Comparison of ENCODE assay signal across 20 cellular contexts in genomic region chr6:167409078-167409477, GRCh38.
DNase-seq lines count a peak whose midpoint lies in the region; ATAC-seq, FAIRE-seq and TF ChIP-seq lines count a peak whose summit lies in the region.
"Had no signal": no experiment of that assay in that cellular context is flagged by ENCODE, and none has a peak within 500 bp of the region (broad histone marks: within the 10 kb centered on the region; RNA-seq: fewer than 3 reads in every experiment).

No MANE protein-coding gene starts in this region.

- no peak overlapping the region for H3K23ac ChIP-seq in H1 (ENCODE audit: insufficient read length)

- H3K4ac ChIP-seq in H1 (replicated peaks; ENCODE audit: insufficient read length, low read depth, low read length): no peak overlapping the region

- H3K4me1 Mint-ChIP-seq in progenitor cell of endocrine pancreas (ENCODE audit: low read depth) (peaks cover 16% of the 10 kb centered on the region), Caco-2 (ENCODE audit: low read depth, unreplicated experiment) (no peaks in the 10 kb centered on the region)
- H3K4me1 Mint-ChIP-seq: CD4-positive, CD25-positive, alpha-beta regulatory T cell; CD8-positive, alpha-beta memory T cell had no signal

- TF ChIP-seq POLR2A in H1 (IDR thresholded peaks at IDR 0.05; ENCODE audit: control extremely low read depth in 1 of 2, low read depth in 2 of 2, low read length in 2 of 2): no peak

- H4K5ac ChIP-seq in H1 (ENCODE audit: insufficient read length, low read depth, low read length): no peak overlapping the region

- no peak overlapping the region for H3K9ac ChIP-seq in H1 (replicated peaks in 1 of 4; ENCODE audit: extremely low read depth in 1 of 4, low read depth in 3 of 4, low read length in 3 of 4)
- H3K9ac ChIP-seq: BLaER1 treated with 17β-estradiol and CSF1 and Interleukin-3, amounts not matched to agents 10 nM and 100 nM had no signal

- H3K27me3 ChIP-seq in H1 (replicated peaks in 1 of 4; ENCODE audit: control insufficient read depth in 3 of 4, extremely low read depth in 1 of 4, insufficient read depth in 3 of 4, low read length in 3 of 4): no peaks in the 10 kb centered on the region
- H3K27me3 ChIP-seq in Caco-2 (replicated peaks; ENCODE audit: control insufficient read depth, insufficient read depth, low read length): no peaks in the 10 kb centered on the region; the same call in 1 of the 2 replicates
- H3K27me3 ChIP-seq: BLaER1 treated with 17β-estradiol and CSF1 and Interleukin-3, amounts not matched to agents 10 nM and 100 nM had no signal

- no TSS peak for BruUV-seq in Caco-2 (replicated peaks; lab: Mats Ljungman, UMichigan)

- H3K9me3 ChIP-seq in H1 (ENCODE audit: insufficient read depth in 2 of 2, low read depth in 1 of 2, low read length in 1 of 2) (no peaks in the 10 kb centered on the region), Caco-2 (no peaks in the 10 kb centered on the region)
- H3K9me3 ChIP-seq: A549; BLaER1 treated with 17β-estradiol and CSF1 and Interleukin-3, amounts not matched to agents 10 nM and 100 nM; HAP-1 had no signal

- no peaks in the 10 kb centered on the region; a peak in 1 of 8 replicates for H3K36me3 ChIP-seq in H1 (ENCODE audit: control insufficient read depth in 2 of 4, insufficient read depth in 4 of 4, low read length in 3 of 4)
- no peaks in the 10 kb centered on the region for H3K36me3 ChIP-seq in Caco-2 (ENCODE audit: control insufficient read depth, insufficient read depth, low read length)
- H3K36me3 ChIP-seq: BLaER1 treated with 17β-estradiol and CSF1 and Interleukin-3, amounts not matched to agents 10 nM and 100 nM; HAP-1 had no signal

- FAIRE-seq in H1 (lab: Jason Lieb, UNC): no peak
- FAIRE-seq: A549, D721Med, G401.6, GM12891 had no signal

- intact Hi-C loops in Caco-2 (cut with micrococcal nuclease; ENCODE audit: unreplicated experiment): no loop called here

- H3K23me2 ChIP-seq in H1 (ENCODE audit: low read depth, low read length): no peaks in the 10 kb centered on the region

- 95% methylated on average over 11 of the region's 11 CpGs; no CpG with 5 or more reads in 1 of the 2 experiments for WGBS in H1 (ENCODE audit: extremely low coverage in 1 of 2, insufficient coverage in 1 of 2, insufficient read length in 1 of 2, insufficient replicate concordance in 2 of 2, low coverage in 1 of 2, low lambda C conversion rate in 2 of 2, missing lambda C conversion rate in 1 of 2), 2 experiments

- H3K27me3 Mint-ChIP-seq in progenitor cell of endocrine pancreas (peaks cover 17% of the 10 kb centered on the region), Caco-2 (ENCODE audit: insufficient read depth, unreplicated experiment) (no peaks in the 10 kb centered on the region)
- H3K27me3 Mint-ChIP-seq: CD4-positive, CD25-positive, alpha-beta regulatory T cell had no signal

- peak overlapping the region; percentile 13 for H4K91ac ChIP-seq in H1 (replicated peaks; ENCODE audit: insufficient read length, low read length)

- H3K79me2 ChIP-seq in H1 (ENCODE audit: control insufficient read depth in 1 of 2, insufficient read depth in 2 of 2, low read length in 2 of 2): no peaks in the 10 kb centered on the region

- no peak overlapping the region for H2AFZ ChIP-seq in H1 (ENCODE audit: low read length)

- H3K4me3 Mint-ChIP-seq in progenitor cell of endocrine pancreas (ENCODE audit: low read depth) (no peak overlapping the region), Caco-2 (ENCODE audit: unreplicated experiment) (no peak overlapping the region)
- H3K4me3 Mint-ChIP-seq: CD4-positive, CD25-positive, alpha-beta regulatory T cell; CD8-positive, alpha-beta memory T cell had no signal

- H3K27ac ChIP-seq in H1 (ENCODE audit: low read depth, low read length): no peak overlapping the region
- H3K27ac ChIP-seq: 22Rv1; A549; BLaER1 treated with 17β-estradiol and CSF1 and Interleukin-3, amounts not matched to agents 10 nM and 100 nM had no signal

- H3K36me3 Mint-ChIP-seq in progenitor cell of endocrine pancreas (ENCODE audit: insufficient read depth) (no peaks in the 10 kb centered on the region), Caco-2 (ENCODE audit: insufficient read depth, unreplicated experiment) (no peaks in the 10 kb centered on the region)
- H3K36me3 Mint-ChIP-seq: CD4-positive, CD25-positive, alpha-beta regulatory T cell; CD8-positive, alpha-beta memory T cell had no signal

- H3K14ac ChIP-seq in H1 (ENCODE audit: insufficient read length): no peak overlapping the region

- no peak for ATAC-seq in GM19023 (IDR thresholded peaks at IDR 0.05; ENCODE audit: unreplicated experiment)
- ATAC-seq: A549 had no signal

- H2BK120ac ChIP-seq in H1 (replicated peaks; ENCODE audit: low read depth, low read length): no peak overlapping the region

- H2AK5ac ChIP-seq in H1 (ENCODE audit: low read depth, low read length): no peak overlapping the region

- H3K27ac Mint-ChIP-seq in progenitor cell of endocrine pancreas: peak overlapping the region; percentile 39
- no peak overlapping the region for H3K27ac Mint-ChIP-seq in Caco-2 (ENCODE audit: unreplicated experiment)
- H3K27ac Mint-ChIP-seq: CD4-positive, CD25-positive, alpha-beta regulatory T cell; CD8-positive, alpha-beta memory T cell had no signal

- H3K4me1 ChIP-seq in H1 (replicated peaks in 1 of 4; ENCODE audit: control insufficient read depth in 3 of 4, insufficient read depth in 4 of 4, low read length in 3 of 4): peaks cover 0 to 15% (median 4%) of the 10 kb centered on the region in 4 experiments; a peak in 5 of 7 replicates
- no peaks in the 10 kb centered on the region for H3K4me1 ChIP-seq in Caco-2
- H3K4me1 ChIP-seq: A549; BLaER1 treated with 17β-estradiol and CSF1 and Interleukin-3, amounts not matched to agents 10 nM and 100 nM had no signal

- no peak overlapping the region for H3K56ac ChIP-seq in H1 (replicated peaks; ENCODE audit: insufficient read length, low read depth, low read length)

- DNase-seq in NCI-H526 (lab: John Stamatoyannopoulos, UW) (peak; percentile 54 to 74), NCI-H526 treated with DMSO at 0.1 percent for 48 hours (lab: John Stamatoyannopoulos, UW) (no peak), H1 (ENCODE audit: low read depth in 1 of 2, low spot score in 2 of 2) (no peak), islet precursor cell (peak; percentile 47), progenitor cell of endocrine pancreas (ENCODE audit: low spot score, unreplicated experiment) (no peak), Caco-2 (no peak), UCSD-AML1 (lab: John Stamatoyannopoulos, UW; ENCODE audit: unreplicated experiment) (no peak)
- DNase-seq: AML-193; CD4-positive, CD25-positive, alpha-beta regulatory T cell; CD8-positive, alpha-beta memory T cell; COR-L47; GOT3 had no signal

- no peak overlapping the region for H3K4me2 ChIP-seq in H1 (ENCODE audit: insufficient read depth in 1 of 2, low read depth in 2 of 2, low read length in 2 of 2)
- H3K4me2 ChIP-seq: A549; BLaER1 treated with 17β-estradiol and CSF1 and Interleukin-3, amounts not matched to agents 10 nM and 100 nM had no signal

- CTCF ChIA-PET in H1 (lab: Charles Lee; ENCODE audit: partially characterized antibody): interaction anchor here (1.1 kb wide), 1 partner anchor 197 kb away, joined by 3 read pairs; no protein-coding TSS in a partner anchor
- CTCF ChIA-PET in Caco-2 (lab: Charles Lee): interaction anchor here (0.7 kb wide), 1 partner anchor 36 kb away, joined by 3 read pairs; no protein-coding TSS in a partner anchor

- TF ChIP-seq CTCF in H1 (IDR thresholded peaks at IDR 0.05; ENCODE audit: control extremely low read depth in 1 of 3, insufficient read depth in 1 of 3, low read depth in 1 of 3, low read length in 3 of 3) (no peak), progenitor cell of endocrine pancreas (IDR thresholded peaks at IDR 0.05; ENCODE audit: unreplicated experiment) (no peak), Caco-2 (IDR thresholded peaks at IDR 0.05; ENCODE audit: insufficient read depth in 1 of 2, low read depth in 1 of 2, low read length in 1 of 2, severe bottlenecking in 1 of 2, unreplicated experiment in 1 of 2) (no peak)

- H3K4me3 ChIP-seq in H1 (ENCODE audit: extremely low read depth in 1 of 4, insufficient read depth in 2 of 4, low read depth in 3 of 4, low read length in 4 of 4): no peak overlapping the region
- no peak overlapping the region for H3K4me3 ChIP-seq in Caco-2 (ENCODE audit: low read depth, low read length)
- H3K4me3 ChIP-seq: A549; BLaER1 treated with 17β-estradiol and CSF1 and Interleukin-3, amounts not matched to agents 10 nM and 100 nM; HAP-1 had no signal

- no peak overlapping the region for H4K8ac ChIP-seq in H1 (ENCODE audit: extremely low read depth, insufficient read depth, low read length)

- peak overlapping the region; percentile 65; the same call in 1 of the 2 replicates for H2BK15ac ChIP-seq in H1 (ENCODE audit: low read length)

- H4K20me1 ChIP-seq in H1 (replicated peaks in 1 of 2; ENCODE audit: control insufficient read depth in 1 of 2, insufficient read depth in 2 of 2, low read length in 2 of 2): no peaks in the 10 kb centered on the region
- H4K20me1 ChIP-seq: BLaER1 treated with 17β-estradiol and CSF1 and Interleukin-3, amounts not matched to agents 10 nM and 100 nM had no signal

- no peak overlapping the region for H3K18ac ChIP-seq in H1 (ENCODE audit: extremely low read depth, low read length)

- no peak overlapping the region for H2BK12ac ChIP-seq in H1 (ENCODE audit: low read depth, low read length)

- 0 out of 2 replicates have a peak overlapping the region, but pooled peaks have one; percentile 16 for H2BK20ac ChIP-seq in H1 (ENCODE audit: low read length)

- no peaks in the 10 kb centered on the region for H3K79me1 ChIP-seq in H1 (ENCODE audit: low read depth, low read length)

- H3K9me3 Mint-ChIP-seq in progenitor cell of endocrine pancreas (ENCODE audit: low read depth) (no peaks in the 10 kb centered on the region), Caco-2 (ENCODE audit: unreplicated experiment) (no peaks in the 10 kb centered on the region)
- H3K9me3 Mint-ChIP-seq: CD4-positive, CD25-positive, alpha-beta regulatory T cell; CD8-positive, alpha-beta memory T cell had no signal

- POLR2A ChIA-PET in H1 (lab: Charles Lee; ENCODE audit: partially characterized antibody): no interaction called here
- POLR2A ChIA-PET in Caco-2 (lab: Charles Lee): no interaction called here

- TF ChIP-seq EP300 in H1 (IDR thresholded peaks at IDR 0.05; ENCODE audit: borderline replicate concordance in 1 of 2, low read depth in 2 of 2, low read length in 2 of 2): no peak

- H2BK5ac ChIP-seq in H1 (ENCODE audit: low read depth, low read length): no peak overlapping the region

- TF ChIP-seq RAD21 in H1 (IDR thresholded peaks at IDR 0.05 in 1 of 2, conservative IDR thresholded peaks at IDR 0.05 in 1 of 2; ENCODE audit: low read depth in 2 of 2, low read length in 2 of 2): no peak

TF ChIP-seq in H1, 55 proteins besides CTCF, POLR2A, EP300 and RAD21 (continues in another document):
- TF ChIP-seq SP4 (IDR thresholded peaks at IDR 0.05; ENCODE audit: low read length) (no peak), USF2 (IDR thresholded peaks at IDR 0.05; ENCODE audit: low read length) (no peak)

Comparison
In these comparisons a context has a peak if more than half of its experiments do, and no peak if none do; other contexts are left out.
1. DNase-seq: peak in NCI-H526 (2 of 2) and islet precursor cell (single experiment); none in NCI-H526 treated with DMSO at 0.1 percent for 48 hours (single experiment), H1 (0 of 2), progenitor cell of endocrine pancreas (single experiment), Caco-2 (0 of 2) and UCSD-AML1 (single experiment).